Comparison of ENCODE assay signal across 24 cellular contexts in the genomic region with DNA sequence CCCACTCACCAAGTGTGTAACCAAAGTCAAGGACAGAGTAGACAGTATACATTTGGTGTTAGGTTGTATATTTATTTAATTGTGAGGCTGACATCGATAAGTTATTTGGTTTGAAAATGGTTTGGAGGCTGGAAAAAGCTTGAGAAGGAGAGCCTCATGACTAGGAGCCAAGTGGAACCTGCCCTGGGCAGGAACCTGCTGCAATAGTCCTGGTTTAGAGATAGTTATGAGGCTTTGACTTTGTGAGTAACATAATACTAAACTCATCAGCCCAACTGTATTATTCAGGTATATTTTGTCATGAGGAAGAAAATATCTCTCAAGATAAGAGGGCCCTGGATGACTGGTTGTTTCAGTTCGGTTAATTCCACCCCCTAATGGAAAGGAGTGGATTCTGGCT.
DNase-seq lines count a peak whose midpoint lies in the region; ATAC-seq, FAIRE-seq and TF ChIP-seq lines count a peak whose summit lies in the region.
"Had no signal": no experiment of that assay in that cellular context is flagged by ENCODE, and none has a peak within 500 bp of the region (broad histone marks: within the 10 kb centered on the region; RNA-seq: fewer than 3 reads in every experiment).

No MANE protein-coding gene starts in this region.

- FAIRE-seq in HepG2 (lab: Jason Lieb, UNC) (no peak), urothelium cell line (lab: Jason Lieb, UNC) (no peak)

- no peak for TF ChIP-seq POLR2A in HepG2 (IDR thresholded peaks at IDR 0.05; ENCODE audit: insufficient read depth in 1 of 2, low read depth in 2 of 2, low read length in 2 of 2)

- CTCF ChIA-PET in HepG2 (lab: Yijun Ruan, JAX; ENCODE audit: low intra/inter-chr PET ratio, low total read pairs) = interaction anchor here (1.1 to 6.8 kb wide), 3 partner anchors 125 to 287 kb away, joined by 3 to 112 read pairs (median 6); no protein-coding TSS in a partner anchor

- no peak overlapping the region for H2AFZ ChIP-seq in HepG2 (ENCODE audit: low read length)

- no TSS peak for BruUV-seq in HepG2 (replicated peaks; lab: Mats Ljungman, UMichigan)

- 2% methylated on average over 2 of the region's 2 CpGs for WGBS in HepG2 (ENCODE audit: low lambda C conversion rate)

- H3K79me2 ChIP-seq in HepG2 (ENCODE audit: insufficient read depth, low read length) = no peaks in the 10 kb centered on the region

- TF ChIP-seq CTCF in HepG2 (CRISPR knock-in tag; IDR thresholded peaks at IDR 0.05) = no peak

- no peak for DNase-seq in HepG2 (ENCODE audit: low spot score)
- no peak for DNase-seq in ureter (ENCODE audit: low spot score)
- DNase-seq in cerebellum (ENCODE audit: low spot score) = no peak
- DNase-seq in urothelium cell line (ENCODE audit: low spot score) = no peak
- no peak for DNase-seq in activated CD4-positive, CD25-positive, alpha-beta regulatory T cell treated with anti-CD3 and anti-CD28 coated beads, Interleukin-2, amount 50 U/mL, for 72 hours
- DNase-seq: activated B cell treated with CpG ODN at 0.5 μM for 24 hours; activated CD4-positive, alpha-beta T cell treated with anti-CD3 and anti-CD28 coated beads, Interleukin-2, amount 50 U/mL, for 4 hours; activated naive CD4-positive, alpha-beta T cell treated with Interleukin-2 at 50 U/mL for 16 hours; brain microvascular endothelial cell; CD4-positive, alpha-beta memory T cell; GOT3; naive B cell; NCI-H2227 treated with DMSO at 0.1 percent for 48 hours; NCI-H748 treated with DMSO at 0.1 percent for 48 hours; psoas muscle; stimulated activated naive CD4-positive, alpha-beta T cell had no signal

- no peak overlapping the region for H3K9ac ChIP-seq in HepG2 (ENCODE audit: insufficient read depth, low read depth, low read length)

- no peak for TF ChIP-seq RAD21 in HepG2 (CRISPR knock-in tag; IDR thresholded peaks at IDR 0.05)

- intact Hi-C loops in HepG2 (cut with micrococcal nuclease; ENCODE audit: unreplicated experiment) = loop anchor here (1.0 to 5.0 kb wide), 3 partner anchors 127 to 407 kb away; no protein-coding TSS in a partner anchor

- no peaks in the 10 kb centered on the region for H3K4me1 ChIP-seq in HepG2 (ENCODE audit: insufficient read depth, low read length)
- H3K4me1 ChIP-seq: adrenal gland, gastroesophageal sphincter, psoas muscle, SJSA1 had no signal

- H3K9me3 ChIP-seq in HepG2 (ENCODE audit: low read length) = no peaks in the 10 kb centered on the region
- H3K9me3 ChIP-seq: adrenal gland, gastroesophageal sphincter, neutrophil, psoas muscle, SJSA1 had no signal

- no peak overlapping the region for H3K27ac ChIP-seq in HepG2 (ENCODE audit: extremely low read length, insufficient read depth, low read length)
- H3K27ac ChIP-seq: adrenal gland, brain microvascular endothelial cell, gastroesophageal sphincter, neutrophil, psoas muscle, SJSA1 had no signal

- H3K27me3 ChIP-seq in HepG2 (ENCODE audit: control insufficient read depth in 1 of 2, insufficient read depth in 2 of 2, low read length in 2 of 2) = no peaks in the 10 kb centered on the region
- H3K27me3 ChIP-seq: adrenal gland, brain microvascular endothelial cell, gastroesophageal sphincter, neutrophil, SJSA1 had no signal

- in situ Hi-C loops in HepG2 (cut with HindIII; ENCODE audit: extremely low pct_ligation_motif_present, low pct_unique_long_range_greater_than_20kb) = loop anchor here (5.0 kb wide), 1 partner anchor 123 kb away; no protein-coding TSS in a partner anchor

- no peaks in the 10 kb centered on the region for H4K20me1 ChIP-seq in HepG2 (ENCODE audit: insufficient read depth, low read length)

- TF ChIP-seq EP300 in HepG2 (IDR thresholded peaks at IDR 0.05; ENCODE audit: low read depth in 2 of 2, low read length in 2 of 2) = no peak
- no peak for TF ChIP-seq EP300 in HepG2 (CRISPR knock-in tag; IDR thresholded peaks at IDR 0.05; ENCODE audit: borderline replicate concordance)

- H3K4me2 ChIP-seq in HepG2 (ENCODE audit: low read depth, low read length) = no peak overlapping the region

- no peaks in the 10 kb centered on the region for H3K36me3 ChIP-seq in HepG2 (replicated peaks in 1 of 2; ENCODE audit: control insufficient read depth in 1 of 2, insufficient read depth in 2 of 2, low read length in 2 of 2)
- H3K36me3 ChIP-seq: adrenal gland, brain microvascular endothelial cell, gastroesophageal sphincter, neutrophil, SJSA1 had no signal

- POLR2A ChIA-PET in HepG2 (lab: Yijun Ruan, JAX) = no interaction called here

- ATAC-seq in GM18907 (IDR thresholded peaks at IDR 0.05; ENCODE audit: unreplicated experiment) (peak; percentile 20), HG02588 (IDR thresholded peaks at IDR 0.05; ENCODE audit: unreplicated experiment) (peak; percentile 11), HG03196 (IDR thresholded peaks at IDR 0.05; ENCODE audit: unreplicated experiment) (peak; percentile 13), HepG2 (peak; percentile 27)
- ATAC-seq: activated T-cell treated with anti-CD3 and anti-CD28 coated beads, Interleukin-2, amount 50 U/mL, for 72 hours; gastroesophageal sphincter; psoas muscle had no signal

- no peak overlapping the region for H3K4me3 ChIP-seq in HepG2 (replicated peaks in 1 of 3; ENCODE audit: insufficient read depth in 1 of 3, low read depth in 2 of 3, low read length in 3 of 3)
- H3K4me3 ChIP-seq: adrenal gland, gastroesophageal sphincter, psoas muscle, SJSA1 had no signal

TF ChIP-seq in HepG2, 621 proteins besides CTCF, POLR2A, EP300 and RAD21:
- TF ChIP-seq, protein P1, sequence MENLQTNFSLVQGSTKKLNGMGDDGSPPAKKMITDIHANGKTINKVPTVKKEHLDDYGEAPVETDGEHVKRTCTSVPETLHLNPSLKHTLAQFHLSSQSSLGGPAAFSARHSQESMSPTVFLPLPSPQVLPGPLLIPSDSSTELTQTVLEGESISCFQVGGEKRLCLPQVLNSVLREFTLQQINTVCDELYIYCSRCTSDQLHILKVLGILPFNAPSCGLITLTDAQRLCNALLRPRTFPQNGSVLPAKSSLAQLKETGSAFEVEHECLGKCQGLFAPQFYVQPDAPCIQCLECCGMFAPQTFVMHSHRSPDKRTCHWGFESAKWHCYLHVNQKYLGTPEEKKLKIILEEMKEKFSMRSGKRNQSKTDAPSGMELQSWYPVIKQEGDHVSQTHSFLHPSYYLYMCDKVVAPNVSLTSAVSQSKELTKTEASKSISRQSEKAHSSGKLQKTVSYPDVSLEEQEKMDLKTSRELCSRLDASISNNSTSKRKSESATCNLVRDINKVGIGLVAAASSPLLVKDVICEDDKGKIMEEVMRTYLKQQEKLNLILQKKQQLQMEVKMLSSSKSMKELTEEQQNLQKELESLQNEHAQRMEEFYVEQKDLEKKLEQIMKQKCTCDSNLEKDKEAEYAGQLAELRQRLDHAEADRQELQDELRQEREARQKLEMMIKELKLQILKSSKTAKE (CRISPR knock-in tag; IDR thresholded peaks at IDR 0.05; ENCODE audit: borderline replicate concordance) = no peak
- no peak for TF ChIP-seq NFRKB (IDR thresholded peaks at IDR 0.05)
- no peak for TF ChIP-seq ZKSCAN1 (IDR thresholded peaks at IDR 0.05; ENCODE audit: low read length)
- TF ChIP-seq ZNF572 (CRISPR knock-in tag; IDR thresholded peaks at IDR 0.05) = no peak
- no peak for TF ChIP-seq ATF7 (IDR thresholded peaks at IDR 0.05)
- TF ChIP-seq ATF7 (CRISPR knock-in tag; IDR thresholded peaks at IDR 0.05) = no peak
- TF ChIP-seq ZFP36 (IDR thresholded peaks at IDR 0.05; ENCODE audit: borderline replicate concordance, low read depth, low read length, partially characterized antibody) = no peak
- no peak for TF ChIP-seq ZNF619 (CRISPR knock-in tag; IDR thresholded peaks at IDR 0.05)
